ENCODE assay signal across 13 cellular contexts in genomic region chr7:134783294-134784069, GRCh38. TPM values are rescaled to one million over a fixed set of nuclear protein-coding genes. Genes with fewer than 3 reads are reported as not detected.
DNase-seq lines count a peak whose midpoint lies in the region; ATAC-seq and TF ChIP-seq lines count a peak whose summit lies in the region.
"Had no signal": no experiment of that assay in that cellular context is flagged by ENCODE, and none has a peak within 500 bp of the region (broad histone marks: within the 10 kb centered on the region; RNA-seq: fewer than 3 reads in every experiment).

No MANE protein-coding gene starts in this region.

- CTCF ChIA-PET in activated CD4-positive, alpha-beta T cell treated with anti-CD3 and anti-CD28 coated beads for 36 hours (lab: Charles Lee) = interaction anchor here (0.7 to 1.1 kb wide), 2 partner anchors 16 to 62 kb away, joined by 3 read pairs; no protein-coding TSS in a partner anchor

- DNase-seq in HFF-Myc (ENCODE audit: extremely low read depth, low read depth) = no peak
- DNase-seq in brain microvascular endothelial cell = no peak
- DNase-seq in mesendoderm = peak; percentile 77
- DNase-seq in thoracic aorta (ENCODE audit: low spot score) = no peak
- no peak for DNase-seq in activated CD4-positive, alpha-beta T cell treated with anti-CD3 and anti-CD28 coated beads for 36 hours
- no peak for DNase-seq in NCI-H2029 (lab: John Stamatoyannopoulos, UW)
- DNase-seq: activated gamma-delta T cell; CD4-positive, alpha-beta memory T cell; cerebellar nuclear complex; midbrain; NCI-H2107; stimulated activated CD8-positive, alpha-beta memory T cell treated with anti-CD3 and anti-CD28 coated beads, Interleukin-4, amount 100 ng/mL, for 48 hours had no signal

- TF ChIP-seq CTCF in HFF-Myc (IDR thresholded peaks at IDR 0.05; ENCODE audit: low read depth, low read length, missing control alignments) = no peak
- no peak for TF ChIP-seq CTCF in brain microvascular endothelial cell (IDR thresholded peaks at IDR 0.05; ENCODE audit: low read depth, low read length, missing control alignments)
- TF ChIP-seq CTCF in thoracic aorta (IDR thresholded peaks at IDR 0.05) = no peak

- H3K27me3 ChIP-seq in brain microvascular endothelial cell (replicated peaks) = no peaks in the 10 kb centered on the region
- no peaks in the 10 kb centered on the region for H3K27me3 ChIP-seq in mesendoderm (ENCODE audit: insufficient read depth, low read length, poor library complexity)
- no peaks in the 10 kb centered on the region for H3K27me3 ChIP-seq in thoracic aorta (replicated peaks; ENCODE audit: insufficient read depth)

- no peak overlapping the region for H2BK15ac ChIP-seq in mesendoderm (replicated peaks; ENCODE audit: low read depth)

- H3K36me3 ChIP-seq in brain microvascular endothelial cell (replicated peaks) (peaks cover 45% of the 10 kb centered on the region), mesendoderm (ENCODE audit: control insufficient read depth, insufficient read depth, low read length) (no peaks in the 10 kb centered on the region), thoracic aorta (no peaks in the 10 kb centered on the region)

- ATAC-seq in thoracic aorta (ENCODE audit: insufficient number of reproducible peaks, low FRiP score, low read depth) = no peak
- ATAC-seq in GM21737 (IDR thresholded peaks at IDR 0.05; ENCODE audit: unreplicated experiment) = no peak
- no peak for ATAC-seq in activated CD4-positive, alpha-beta T cell treated with anti-CD3 and anti-CD28 coated beads for 36 hours

- no peak overlapping the region for H3K23ac ChIP-seq in mesendoderm (ENCODE audit: low read length)

- no peak overlapping the region for H3K9ac ChIP-seq in mesendoderm (ENCODE audit: low read length)

- H3K4ac ChIP-seq in mesendoderm (ENCODE audit: low read depth, low read length) = no peak overlapping the region

- intact Hi-C loops in activated CD4-positive, alpha-beta T cell treated with anti-CD3 and anti-CD28 coated beads for 36 hours (cut with DNase I, micrococcal nuclease) = loop anchor here in 1 of 2 experiments (5.0 kb wide), 1 partner anchor 506 kb away; no protein-coding TSS in a partner anchor

- no CpG with 5 or more reads among the region's 7 CpGs for WGBS in mesendoderm (ENCODE audit: extremely low coverage, insufficient coverage, low lambda C conversion rate)

- POLR2A ChIA-PET in activated CD4-positive, alpha-beta T cell treated with anti-CD3 and anti-CD28 coated beads for 36 hours (lab: Charles Lee) = no interaction called here

- peaks cover 76% of the 10 kb centered on the region for H3K79me2 ChIP-seq in mesendoderm (ENCODE audit: control insufficient read depth, insufficient read depth, low read length)

- no peak overlapping the region for H2AK5ac ChIP-seq in mesendoderm (ENCODE audit: low read length)

- no peak overlapping the region for H3K27ac Mint-ChIP-seq in activated CD4-positive, alpha-beta T cell treated with anti-CD3 and anti-CD28 coated beads for 36 hours
- H3K27ac Mint-ChIP-seq: CD4-positive, alpha-beta memory T cell had no signal

- no peak overlapping the region for H3K4me3 Mint-ChIP-seq in activated CD4-positive, alpha-beta T cell treated with anti-CD3 and anti-CD28 coated beads for 36 hours
- H3K4me3 Mint-ChIP-seq: CD4-positive, alpha-beta memory T cell had no signal

- H3K9me3 ChIP-seq in thoracic aorta = no peaks in the 10 kb centered on the region

- no peaks in the 10 kb centered on the region for H3K9me3 Mint-ChIP-seq in activated CD4-positive, alpha-beta T cell treated with anti-CD3 and anti-CD28 coated beads for 36 hours (ENCODE audit: low read depth)

- no peak overlapping the region for H4K5ac ChIP-seq in mesendoderm (ENCODE audit: low read length)

- H3K4me3 ChIP-seq in HFF-Myc (replicated peaks; ENCODE audit: low read depth, low read length) (peak overlapping the region; percentile 14; the same call in 1 of the 2 replicates), brain microvascular endothelial cell (ENCODE audit: low read depth, low read length) (peak overlapping the region; percentile 82), mesendoderm (ENCODE audit: low read length) (no peak overlapping the region), thoracic aorta (peak overlapping the region; percentile 79)

- no peak overlapping the region for H4K8ac ChIP-seq in mesendoderm (ENCODE audit: low read depth, low read length)

- no peak overlapping the region for H3K56ac ChIP-seq in mesendoderm (ENCODE audit: low read length)

- H2BK120ac ChIP-seq in mesendoderm (ENCODE audit: low read depth, low read length) = no peak overlapping the region

- no peaks in the 10 kb centered on the region for H3K4me1 Mint-ChIP-seq in activated CD4-positive, alpha-beta T cell treated with anti-CD3 and anti-CD28 coated beads for 36 hours
- H3K4me1 Mint-ChIP-seq: CD4-positive, alpha-beta memory T cell had no signal

- no peaks in the 10 kb centered on the region for H3K27me3 Mint-ChIP-seq in activated CD4-positive, alpha-beta T cell treated with anti-CD3 and anti-CD28 coated beads for 36 hours
- H3K27me3 Mint-ChIP-seq: CD4-positive, alpha-beta memory T cell had no signal

- H3K27ac ChIP-seq in brain microvascular endothelial cell (peak overlapping the region; percentile 93), mesendoderm (ENCODE audit: low read depth, low read length) (no peak overlapping the region), thoracic aorta (peak overlapping the region; percentile 93 to 99)

- no peak overlapping the region for H2BK5ac ChIP-seq in mesendoderm (ENCODE audit: low read length)

- H3K4me1 ChIP-seq in mesendoderm (ENCODE audit: control insufficient read depth, low read depth, low read length) (peaks cover 10% of the 10 kb centered on the region), thoracic aorta (ENCODE audit: control insufficient read depth in 1 of 2, low read depth in 2 of 2) (peaks cover 31 to 54% of the 10 kb centered on the region in 2 donors)

- in situ Hi-C loops in brain microvascular endothelial cell (cut with HindIII; ENCODE audit: low pct_ligation_motif_present, low sequenced_read_pairs) = no loop called here

- H3K4me2 ChIP-seq in mesendoderm (ENCODE audit: low read length) = no peak overlapping the region

- H3K36me3 Mint-ChIP-seq in activated CD4-positive, alpha-beta T cell treated with anti-CD3 and anti-CD28 coated beads for 36 hours (ENCODE audit: low read depth) = no peaks in the 10 kb centered on the region
- H3K36me3 Mint-ChIP-seq: CD4-positive, alpha-beta memory T cell had no signal

- H3K18ac ChIP-seq in mesendoderm (ENCODE audit: low read length) = no peak overlapping the region

- peaks cover 4% of the 10 kb centered on the region for H3K79me1 ChIP-seq in mesendoderm (ENCODE audit: low read length)

RNA-seq across cellular contexts. Expression of gene CALD1, which starts 4.0 kb away (rescaled TPM):
- polyA plus RNA-seq in mesendoderm (2013, experiment 1 of 2) = 379 TPM
- polyA plus RNA-seq in mesendoderm (2013, experiment 2 of 2) = 417 TPM
- total RNA-seq in thoracic aorta = 1,000 to 10,000 TPM in 1 of 2 donors, 100 to 1,000 TPM in 1; 912 to 1,038 TPM
- 1 to 10 TPM; 8.5 to 8.7 TPM for total RNA-seq in activated CD4-positive, alpha-beta T cell treated with anti-CD3 and anti-CD28 coated beads for 36 hours
- total RNA-seq: CD4-positive, alpha-beta memory T cell had no signal

Comparison
In these comparisons a context has a peak if more than half of its experiments do, and no peak if none do; other contexts are left out.
1. RNA of gene CALD1, which starts 4.0 kb away (total RNA-seq): 912 to 1,038 TPM in thoracic aorta; 8.5 to 8.7 TPM in activated CD4-positive, alpha-beta T cell treated with anti-CD3 and anti-CD28 coated beads for 36 hours; every median in the first group is over 10 times any median in the second.